17 cellular contexts compared by ENCODE assay signal in genomic region chr10:70799124-70799523, GRCh38. TPM values are rescaled to one million over a fixed set of nuclear protein-coding genes. Genes with fewer than 3 reads are reported as not detected.
"Had no signal": no experiment of that assay in that cellular context is flagged by ENCODE, and none has a peak within 500 bp of the region (broad histone marks: within the 10 kb centered on the region; RNA-seq: fewer than 3 reads in every experiment).

No MANE protein-coding gene starts in this region.

- DNase-seq: activated CD4-positive, alpha-beta T cell treated with anti-CD3 and anti-CD28 coated beads for 4 hours; activated naive CD4-positive, alpha-beta T cell treated with anti-CD3 and anti-CD28 coated beads, Interleukin-2, amount 50 U/mL, for 16 hours; amygdala; brain microvascular endothelial cell; effector CD8-positive, alpha-beta T cell; gastrocnemius medialis; ovary; T-helper 1 cell had no signal

- H3K36me3 ChIP-seq: brain microvascular endothelial cell, gastrocnemius medialis, neural progenitor cell, ovary, tibial nerve, vagina had no signal

- H3K27me3 ChIP-seq: brain microvascular endothelial cell, gastrocnemius medialis, neural progenitor cell, ovary, vagina had no signal

- H3K27ac ChIP-seq: brain microvascular endothelial cell, gastrocnemius medialis, neural progenitor cell, ovary, skin epidermis, tibial nerve, vagina had no signal

- H3K4me1 ChIP-seq: gastrocnemius medialis, neural progenitor cell, tibial nerve, vagina had no signal

- H3K4me3 ChIP-seq: gastrocnemius medialis, neural progenitor cell, ovary, skin epidermis, tibial nerve, vagina had no signal

- H3K9me3 ChIP-seq: gastrocnemius medialis, ovary, tibial nerve, vagina had no signal

RNA-seq across cellular contexts. Expression of gene TBATA, which starts 13.9 kb away (rescaled TPM):
- total RNA-seq: activated CD8-positive, alpha-beta memory T cell treated with anti-CD3 and anti-CD28 coated beads for 36 hours; activated T-helper 2 cell treated with anti-CD3 and anti-CD28 coated beads, Interferon-gamma antibody, Interleukin-2, Interleukin-4, amounts not matched to agents 10 μg/mL and 5 μg/mL and 100 μg/mL, durations not matched to agents 14 hours and 24 hours and 36 hours; fibroblast of lung; gastrocnemius medialis; liver; ovary; tibial nerve; vagina had no signal
- polyA plus RNA-seq: fibroblast of lung, keratinocyte, liver, ovary had no signal
